8 cellular contexts compared by ENCODE assay signal in the genomic region with DNA sequence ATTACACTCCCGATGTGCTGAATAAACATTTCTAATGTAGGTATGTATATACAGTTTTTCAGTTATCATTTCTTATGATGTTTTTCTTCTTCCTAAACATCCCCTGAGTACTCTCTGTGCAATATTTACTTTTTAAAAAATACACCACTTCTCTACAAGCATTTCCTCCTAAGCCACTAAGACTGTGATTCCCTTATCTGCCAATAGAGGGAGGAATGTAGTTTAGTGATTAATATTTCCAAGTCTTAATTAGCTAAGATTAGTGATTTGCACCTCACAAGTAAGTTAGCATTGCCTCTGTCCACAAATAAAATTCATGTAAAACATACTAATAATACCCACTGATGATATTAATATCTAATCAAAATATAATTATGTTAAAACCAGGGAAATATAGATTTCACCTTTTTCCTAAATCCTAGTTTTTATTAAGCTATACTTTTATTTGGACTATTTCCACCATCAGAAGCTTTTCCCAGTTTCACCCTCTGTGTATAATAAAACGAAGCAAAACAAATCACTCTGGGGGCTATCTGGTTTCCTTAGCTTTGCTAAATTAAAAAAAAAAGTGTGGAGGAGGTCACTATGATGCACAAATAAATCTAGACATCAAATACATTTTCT.
A peak's percentile ranks its signal among the peaks of the same experiment; 100 is the strongest.
DNase-seq lines count a peak whose midpoint lies in the region; ATAC-seq and TF ChIP-seq lines count a peak whose summit lies in the region.

No MANE protein-coding gene starts in this region.

- H3K4me3 ChIP-seq in dorsolateral prefrontal cortex (no peak overlapping the region), osteoblast (ENCODE audit: insufficient read depth, low read length) (no peak overlapping the region)

- DNase-seq in dorsolateral prefrontal cortex: no peak
- no peak for DNase-seq in osteoblast (ENCODE audit: insufficient read length, low spot score, missing footprints)
- DNase-seq in NCI-H128 (lab: John Stamatoyannopoulos, UW; ENCODE audit: unreplicated experiment): no peak
- no peak for DNase-seq in stimulated activated CD4-positive, alpha-beta T cell treated with anti-CD3 and anti-CD28 coated beads, Interleukin-4, amount 100 ng/mL, for 4 hours
- DNase-seq in T-helper 1 cell: no peak

- H2AFZ ChIP-seq in osteoblast (ENCODE audit: low read length): no peak overlapping the region

- H3K4me2 ChIP-seq in osteoblast (ENCODE audit: insufficient read depth, low read length): no peak overlapping the region

- H3K27me3 ChIP-seq in dorsolateral prefrontal cortex (no peaks in the 10 kb centered on the region), osteoblast (ENCODE audit: insufficient read depth, low read length) (no peaks in the 10 kb centered on the region)

- no peaks in the 10 kb centered on the region for H3K79me2 ChIP-seq in osteoblast (ENCODE audit: insufficient read depth, low read length)

- no peak for ATAC-seq in GM18858 (IDR thresholded peaks at IDR 0.05; ENCODE audit: unreplicated experiment)

- intact Hi-C loops in dorsolateral prefrontal cortex (cut with DNase I): no loop called here

- H3K27ac ChIP-seq in dorsolateral prefrontal cortex (no peak overlapping the region), osteoblast (ENCODE audit: low read depth, low read length) (no peak overlapping the region)

- no peaks in the 10 kb centered on the region for H3K36me3 ChIP-seq in osteoblast (ENCODE audit: insufficient read depth, low read length)

- TF ChIP-seq CTCF in GM12874 (IDR thresholded peaks at IDR 0.05; ENCODE audit: insufficient read depth, low read depth, low read length) (peak; percentile 38; the same call in 1 of the 2 replicates), LNCAP (IDR thresholded peaks at IDR 0.05) (peak; percentile 73), dorsolateral prefrontal cortex (IDR thresholded peaks at IDR 0.05 in 54 of 56, conservative IDR thresholded peaks at IDR 0.05 in 2 of 56; ENCODE audit: low read depth in 1 of 56, partially characterized antibody in 56 of 56) (peak; percentile 16 to 70 (median 52)), osteoblast (IDR thresholded peaks at IDR 0.05; ENCODE audit: extremely low read depth, low read depth, low read length) (peak; percentile 61)

- H3K9me3 ChIP-seq in osteoblast (ENCODE audit: low read depth, low read length): no peaks in the 10 kb centered on the region

- H3K4me1 ChIP-seq in osteoblast (ENCODE audit: insufficient read depth, low read length): no peaks in the 10 kb centered on the region

- H4K20me1 ChIP-seq in osteoblast (ENCODE audit: insufficient read depth, low read length): no peaks in the 10 kb centered on the region
